Comparison of ENCODE assay signal across 22 cellular contexts in genomic region chr13:74794582-74794981, GRCh38.
DNase-seq lines count a peak whose midpoint lies in the region; ATAC-seq and TF ChIP-seq lines count a peak whose summit lies in the region.
"Had no signal": no experiment of that assay in that cellular context is flagged by ENCODE, and none has a peak within 500 bp of the region (broad histone marks: within the 10 kb centered on the region; RNA-seq: fewer than 3 reads in every experiment).

No MANE protein-coding gene starts in this region.

- H3F3A ChIP-seq in SK-N-SH (replicated peaks; ENCODE audit: insufficient read depth), result no peaks in the 10 kb centered on the region

- peaks cover 2% of the 10 kb centered on the region; the same call in 1 of the 2 replicates for H3K36me3 Mint-ChIP-seq in WTC11
- H3K36me3 Mint-ChIP-seq: CD4-positive, alpha-beta memory T cell; stimulated activated effector memory CD8-positive, alpha-beta T cell treated with anti-CD3 and anti-CD28 coated beads, Interleukin-12 subunit alpha, Interleukin-12 subunit beta, amount 100 ng/mL, for 72 hours; T-cell had no signal

- CTCF ChIA-PET in SK-N-SH (lab: Yijun Ruan, JAX), result no interaction called here
- CTCF ChIA-PET in WTC11 (lab: Charles Lee), result interaction anchor here (1.1 to 1.6 kb wide), 2 partner anchors 221 to 425 kb away, joined by 3 to 5 read pairs; no protein-coding TSS in a partner anchor

- H3K27ac Mint-ChIP-seq in WTC11, result no peak overlapping the region
- H3K27ac Mint-ChIP-seq: brain; CD4-positive, alpha-beta memory T cell; stimulated activated effector memory CD8-positive, alpha-beta T cell treated with anti-CD3 and anti-CD28 coated beads, Interleukin-12 subunit alpha, Interleukin-12 subunit beta, amount 100 ng/mL, for 72 hours; T-cell had no signal

- ATAC-seq in SK-N-SH treated with all-trans-retinoic acid at 6 μM for 48 hours (no peak), WTC11 (peak; percentile 61)
- ATAC-seq: A549; foreskin keratinocyte; lower lobe of right lung; right cardiac atrium; stimulated activated effector memory CD8-positive, alpha-beta T cell treated with anti-CD3 and anti-CD28 coated beads, Interleukin-12 subunit alpha, Interleukin-12 subunit beta, amount 100 ng/mL, for 72 hours; T-cell had no signal

- TF ChIP-seq CTCF in SK-N-SH (IDR thresholded peaks at IDR 0.05), result peak; percentile 26
- TF ChIP-seq CTCF in WTC11 (IDR thresholded peaks at IDR 0.05), result no peak
- TF ChIP-seq CTCF in fibroblast of the aortic adventitia (IDR thresholded peaks at IDR 0.05; ENCODE audit: insufficient read depth, low read length), result peak; percentile 18

- H4K20me1 ChIP-seq in SK-N-SH (ENCODE audit: insufficient read depth), result no peaks in the 10 kb centered on the region

- no peaks in the 10 kb centered on the region for H3K4me1 ChIP-seq in SK-N-SH (ENCODE audit: control insufficient read depth in 1 of 2, insufficient read depth in 2 of 2, low read depth in 1 of 2, low read length in 1 of 2)
- H3K4me1 ChIP-seq: A549, foreskin keratinocyte, lower lobe of right lung had no signal

- POLR2A ChIA-PET in SK-N-SH (lab: Yijun Ruan, JAX), result no interaction called here
- POLR2A ChIA-PET in WTC11 (lab: Charles Lee), result no interaction called here

- DNase-seq in SK-N-SH (no peak), WTC11 (ENCODE audit: low spot score) (no peak), fibroblast of the aortic adventitia (ENCODE audit: low read depth) (no peak), smooth muscle cell of the brain vasculature (ENCODE audit: low read depth, low spot score) (peak; percentile 43), NCI-H187 treated with DMSO at 0.1 percent for 48 hours (lab: John Stamatoyannopoulos, UW) (no peak), AG08396 (ENCODE audit: low spot score) (no peak), activated gamma-delta T cell (lab: John Stamatoyannopoulos, UW) (no peak)
- DNase-seq: activated CD4-positive, alpha-beta T cell treated with anti-CD3 and anti-CD28 coated beads, Interleukin-2, amount 50 U/mL, for 1 hour; CD4-positive, alpha-beta memory T cell; DMS53; foreskin keratinocyte; lower lobe of right lung; NCI-H1105 treated with DMSO at 0.1 percent for 48 hours; NCI-H524 treated with DMSO at 0.1 percent for 48 hours; right cardiac atrium; Right ventricle myocardium superior; T-cell had no signal

- H2AFZ ChIP-seq in SK-N-SH (ENCODE audit: low read depth), result no peak overlapping the region

- TF ChIP-seq RAD21 in SK-N-SH (IDR thresholded peaks at IDR 0.05; ENCODE audit: low read length), result peak; percentile 20; the same call in 1 of the 2 replicates

- H3K9ac ChIP-seq in SK-N-SH, result no peak overlapping the region

- no peaks in the 10 kb centered on the region for H3K27me3 ChIP-seq in SK-N-SH (ENCODE audit: insufficient read depth)
- H3K27me3 ChIP-seq: foreskin keratinocyte had no signal

- no peaks in the 10 kb centered on the region for H3K27me3 Mint-ChIP-seq in WTC11 (ENCODE audit: low read depth)

- H3K27ac ChIP-seq in SK-N-SH (ENCODE audit: low read depth in 2 of 2, low read length in 1 of 2), result no peak overlapping the region
- H3K27ac ChIP-seq: A549, foreskin keratinocyte, lower lobe of right lung, thoracic aorta had no signal

- peaks cover 15% of the 10 kb centered on the region for H3K9me3 Mint-ChIP-seq in WTC11

- 93% methylated on average over 3 of the region's 3 CpGs for WGBS in SK-N-SH (ENCODE audit: low lambda C conversion rate)

- no peak for TF ChIP-seq EP300 in SK-N-SH (IDR thresholded peaks at IDR 0.05; ENCODE audit: borderline replicate concordance in 1 of 2, low read depth in 1 of 2, low read length in 1 of 2)

- H3K9me3 ChIP-seq in SK-N-SH, result no peaks in the 10 kb centered on the region
- H3K9me3 ChIP-seq: A549, lower lobe of right lung, thoracic aorta had no signal

- no peak overlapping the region for H3K4me3 Mint-ChIP-seq in WTC11
- H3K4me3 Mint-ChIP-seq: brain; CD4-positive, alpha-beta memory T cell; stimulated activated effector memory CD8-positive, alpha-beta T cell treated with anti-CD3 and anti-CD28 coated beads, Interleukin-12 subunit alpha, Interleukin-12 subunit beta, amount 100 ng/mL, for 72 hours; T-cell had no signal

- no peaks in the 10 kb centered on the region for H3K36me3 ChIP-seq in SK-N-SH (replicated peaks in 1 of 2; ENCODE audit: control insufficient read depth in 1 of 2, insufficient read depth in 2 of 2, low read length in 1 of 2)
- H3K36me3 ChIP-seq: lower lobe of right lung, thoracic aorta had no signal

- no peaks in the 10 kb centered on the region for H3K79me2 ChIP-seq in SK-N-SH (ENCODE audit: insufficient read depth)

- H3K4me3 ChIP-seq in SK-N-SH (ENCODE audit: low read depth in 2 of 2, low read length in 1 of 2), result no peak overlapping the region
- no peak overlapping the region for H3K4me3 ChIP-seq in fibroblast of the aortic adventitia (ENCODE audit: low read depth, low read length)
- H3K4me3 ChIP-seq: A549, lower lobe of right lung, thoracic aorta had no signal

- no peak overlapping the region for H3K4me2 ChIP-seq in SK-N-SH
- H3K4me2 ChIP-seq: A549 had no signal

- H3K9me2 ChIP-seq in SK-N-SH, result no peaks in the 10 kb centered on the region

- H3K4me1 Mint-ChIP-seq in WTC11, result no peaks in the 10 kb centered on the region
- H3K4me1 Mint-ChIP-seq: brain; CD4-positive, alpha-beta memory T cell; stimulated activated effector memory CD8-positive, alpha-beta T cell treated with anti-CD3 and anti-CD28 coated beads, Interleukin-12 subunit alpha, Interleukin-12 subunit beta, amount 100 ng/mL, for 72 hours; T-cell had no signal

TF ChIP-seq in SK-N-SH, 30 proteins besides CTCF, POLR2A, EP300 and RAD21 (continues in another document):
- TF ChIP-seq RXRA (IDR thresholded peaks at IDR 0.05; ENCODE audit: borderline replicate concordance, low read depth), result no peak
- no peak for TF ChIP-seq SMC3 (IDR thresholded peaks at IDR 0.05; ENCODE audit: low read depth, low read length)
- TF ChIP-seq SIN3A (IDR thresholded peaks at IDR 0.05; ENCODE audit: borderline replicate concordance, low read depth, low read length), result no peak

TF ChIP-seq in SK-N-SH treated with all-trans-retinoic acid at 6 μM for 48 hours, 23 proteins besides CTCF, POLR2A, EP300 and RAD21:
- TF ChIP-seq, protein P1, sequence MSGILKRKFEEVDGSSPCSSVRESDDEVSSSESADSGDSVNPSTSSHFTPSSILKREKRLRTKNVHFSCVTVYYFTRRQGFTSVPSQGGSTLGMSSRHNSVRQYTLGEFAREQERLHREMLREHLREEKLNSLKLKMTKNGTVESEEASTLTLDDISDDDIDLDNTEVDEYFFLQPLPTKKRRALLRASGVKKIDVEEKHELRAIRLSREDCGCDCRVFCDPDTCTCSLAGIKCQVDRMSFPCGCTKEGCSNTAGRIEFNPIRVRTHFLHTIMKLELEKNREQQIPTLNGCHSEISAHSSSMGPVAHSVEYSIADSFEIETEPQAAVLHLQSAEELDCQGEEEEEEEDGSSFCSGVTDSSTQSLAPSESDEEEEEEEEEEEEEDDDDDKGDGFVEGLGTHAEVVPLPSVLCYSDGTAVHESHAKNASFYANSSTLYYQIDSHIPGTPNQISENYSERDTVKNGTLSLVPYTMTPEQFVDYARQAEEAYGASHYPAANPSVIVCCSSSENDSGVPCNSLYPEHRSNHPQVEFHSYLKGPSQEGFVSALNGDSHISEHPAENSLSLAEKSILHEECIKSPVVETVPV (CRISPR knock-in tag; IDR thresholded peaks at IDR 0.05), result no peak
- TF ChIP-seq CSDC2 (CRISPR knock-in tag; IDR thresholded peaks at IDR 0.05) (no peak), ARNTL (CRISPR knock-in tag; IDR thresholded peaks at IDR 0.05; ENCODE audit: borderline replicate concordance, low read depth) (no peak), ZC3H10 (CRISPR knock-in tag; IDR thresholded peaks at IDR 0.05) (no peak), ZNF565 (CRISPR knock-in tag; conservative IDR thresholded peaks at IDR 0.05; ENCODE audit: low read depth) (no peak), TOX (CRISPR knock-in tag; IDR thresholded peaks at IDR 0.05; ENCODE audit: borderline replicate concordance) (no peak)
TF ChIP-seq in SK-N-SH treated with all-trans-retinoic acid at 6 μM for 48 hours: peak in this region for 0.

TF ChIP-seq in WTC11, 78 proteins besides CTCF, POLR2A, EP300 and RAD21 (continues in another document):
- TF ChIP-seq MYBL2 (CRISPR knock-in tag; IDR thresholded peaks at IDR 0.05), result no peak
- TF ChIP-seq ZNF219 (CRISPR knock-in tag; IDR thresholded peaks at IDR 0.05; ENCODE audit: borderline replicate concordance), result no peak
- TF ChIP-seq GABPB1 (CRISPR knock-in tag; IDR thresholded peaks at IDR 0.05), result no peak
- no peak for TF ChIP-seq ZSCAN18 (CRISPR knock-in tag; IDR thresholded peaks at IDR 0.05)
- TF ChIP-seq TEAD4 (CRISPR knock-in tag; IDR thresholded peaks at IDR 0.05), result no peak
- TF ChIP-seq MXD4 (CRISPR knock-in tag; IDR thresholded peaks at IDR 0.05; ENCODE audit: borderline replicate concordance), result no peak
- TF ChIP-seq MLX (CRISPR knock-in tag; IDR thresholded peaks at IDR 0.05), result no peak
- no peak for TF ChIP-seq ZNF317 (CRISPR knock-in tag; IDR thresholded peaks at IDR 0.05; ENCODE audit: borderline replicate concordance, low read depth)
- TF ChIP-seq JAZF1 (CRISPR knock-in tag; IDR thresholded peaks at IDR 0.05), result no peak
- TF ChIP-seq HMGA2 (CRISPR knock-in tag; IDR thresholded peaks at IDR 0.05), result no peak
- TF ChIP-seq, protein P2, sequence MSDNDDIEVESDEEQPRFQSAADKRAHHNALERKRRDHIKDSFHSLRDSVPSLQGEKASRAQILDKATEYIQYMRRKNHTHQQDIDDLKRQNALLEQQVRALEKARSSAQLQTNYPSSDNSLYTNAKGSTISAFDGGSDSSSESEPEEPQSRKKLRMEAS (CRISPR knock-in tag; IDR thresholded peaks at IDR 0.05), result no peak

Comparison
In these comparisons a context has a peak if more than half of its experiments do, and no peak if none do; other contexts are left out.
1. Of the 6 proteins assayed by ChIP-seq in both WTC11 and SK-N-SH: peak only in WTC11: none; only in SK-N-SH: CTCF; in both: none; in neither: 5.